Comparison of ENCODE assay signal across 18 cellular contexts in genomic region chr19:53558404-53558803, GRCh38.
"Had no signal": no experiment of that assay in that cellular context is flagged by ENCODE, and none has a peak within 500 bp of the region (broad histone marks: within the 10 kb centered on the region; RNA-seq: fewer than 3 reads in every experiment).

No MANE protein-coding gene starts in this region.

- H3K9me3 Mint-ChIP-seq: natural killer cell had no signal

- H3K36me3 ChIP-seq: ovary had no signal

- FAIRE-seq: kidney had no signal

- H3K9me3 ChIP-seq: esophagus squamous epithelium, left ventricle myocardium inferior, ovary, right atrium auricular region had no signal

- ATAC-seq: foreskin keratinocyte, left cardiac atrium, natural killer cell had no signal

- H3K4me1 ChIP-seq: foreskin keratinocyte had no signal

- H3K36me3 Mint-ChIP-seq: natural killer cell had no signal

- H3K27ac ChIP-seq: coronary artery, epithelial cell of prostate, esophagus squamous epithelium, foreskin keratinocyte, left ventricle myocardium inferior, ovary, right atrium auricular region had no signal

- H3K4me3 ChIP-seq: coronary artery, esophagus squamous epithelium, left ventricle myocardium inferior, lung, ovary, right atrium auricular region, smooth muscle cell had no signal

- DNase-seq: effector memory CD4-positive, alpha-beta T cell; esophagus squamous epithelium; foreskin keratinocyte; kidney; left cardiac atrium; left ventricle myocardium inferior; mesendoderm; natural killer cell; stimulated activated CD4-positive, alpha-beta T cell treated with anti-CD3 and anti-CD28 coated beads, Interleukin-2, amount 100 ng/mL, for 48 hours; stimulated activated naive CD4-positive, alpha-beta T cell treated with Interleukin-2 at 50 U/mL for 16 hours; trophoblast cell had no signal

- H3K27me3 ChIP-seq: esophagus squamous epithelium, foreskin keratinocyte, ovary, right atrium auricular region had no signal

- H3K4me1 Mint-ChIP-seq: neural crest cell had no signal

- H3K4me3 Mint-ChIP-seq: natural killer cell, neural crest cell had no signal
